Comparison of ENCODE assay signal across 11 cellular contexts in the genomic region with DNA sequence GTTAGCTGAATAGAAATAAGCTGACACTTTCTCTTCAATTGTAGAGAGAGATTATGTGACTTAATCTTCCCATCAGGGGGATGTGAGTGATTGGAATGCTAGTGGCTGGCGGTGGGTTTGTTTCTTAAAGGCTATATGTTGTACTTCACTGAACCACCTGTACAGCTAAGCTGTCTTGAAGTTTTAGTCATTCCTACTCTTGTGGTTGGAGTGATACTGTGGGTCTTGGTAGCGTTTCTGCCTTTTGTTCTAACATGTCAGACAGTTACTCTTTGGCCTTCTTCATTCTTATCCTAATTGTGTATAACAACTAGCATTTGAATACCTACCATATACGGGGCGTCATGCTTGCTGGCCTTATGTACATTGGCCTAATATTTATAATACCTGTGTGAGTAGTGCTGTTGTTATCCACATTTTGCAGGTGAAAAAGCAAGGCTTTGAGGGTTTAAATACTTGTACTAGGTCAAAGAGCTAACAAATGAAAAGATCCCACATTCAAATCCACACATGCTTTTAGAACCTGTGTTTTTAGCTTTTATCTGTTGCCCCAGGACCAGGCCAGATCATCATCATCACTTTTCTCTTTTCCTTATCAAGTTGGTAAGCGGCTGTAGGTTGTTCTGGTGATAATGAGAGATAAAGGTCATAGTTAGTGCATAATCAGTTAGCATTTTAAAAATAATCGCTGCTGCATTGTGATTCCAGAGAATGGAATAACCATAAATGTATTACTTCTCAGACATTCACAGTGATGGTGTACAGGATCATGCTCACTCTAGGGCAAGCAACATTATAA. TPM values are rescaled to one million over a fixed set of nuclear protein-coding genes. Genes with fewer than 3 reads are reported as not detected.
DNase-seq lines count a peak whose midpoint lies in the region; ATAC-seq and TF ChIP-seq lines count a peak whose summit lies in the region.
"Had no signal": no experiment of that assay in that cellular context is flagged by ENCODE, and none has a peak within 500 bp of the region (broad histone marks: within the 10 kb centered on the region; RNA-seq: fewer than 3 reads in every experiment).

No MANE protein-coding gene starts in this region.

- H2AFZ ChIP-seq in SK-N-SH (ENCODE audit: low read depth), result no peak overlapping the region

- H3K4me1 ChIP-seq in SK-N-SH (ENCODE audit: control insufficient read depth in 1 of 2, insufficient read depth in 2 of 2, low read depth in 1 of 2, low read length in 1 of 2), result no peaks in the 10 kb centered on the region; a peak in 3 of 4 replicates

- DNase-seq in SK-N-SH (peak; percentile 31), astrocyte of the hippocampus (ENCODE audit: low read depth, low spot score) (peak; percentile 30), natural killer cell (no peak), kidney tubule cell (ENCODE audit: low spot score) (no peak)
- no peak for DNase-seq in CD4-positive, alpha-beta T cell
- DNase-seq: nephron progenitor cell had no signal

- no peak overlapping the region for H3K9ac ChIP-seq in SK-N-SH

- H3K9me2 ChIP-seq in SK-N-SH, result no peaks in the 10 kb centered on the region

- WGBS in SK-N-SH (ENCODE audit: low lambda C conversion rate), result 83% methylated on average over 6 of the region's 6 CpGs

- peaks cover 0 to 3% of the 10 kb centered on the region in 2 experiments for H3K36me3 ChIP-seq in SK-N-SH (replicated peaks in 1 of 2; ENCODE audit: control insufficient read depth in 1 of 2, insufficient read depth in 2 of 2, low read length in 1 of 2)

- H3K79me2 ChIP-seq in SK-N-SH (ENCODE audit: insufficient read depth), result peaks cover 79% of the 10 kb centered on the region

- no peak for TF ChIP-seq CTCF in SK-N-SH (IDR thresholded peaks at IDR 0.05)
- no peak for TF ChIP-seq CTCF in natural killer cell (IDR thresholded peaks at IDR 0.05)
- TF ChIP-seq CTCF in CD4-positive, alpha-beta T cell (IDR thresholded peaks at IDR 0.05), result no peak

- H3K36me3 Mint-ChIP-seq in natural killer cell, result no peaks in the 10 kb centered on the region
- H3K36me3 Mint-ChIP-seq in CD4-positive, alpha-beta T cell (ENCODE audit: low read depth), result no peaks in the 10 kb centered on the region

- H4K20me1 ChIP-seq in SK-N-SH (ENCODE audit: insufficient read depth), result peaks cover 12% of the 10 kb centered on the region; the same call in 1 of the 2 replicates

- no peak overlapping the region for H3K4me3 Mint-ChIP-seq in natural killer cell
- H3K4me3 Mint-ChIP-seq in CD4-positive, alpha-beta T cell, result no peak overlapping the region
- H3K4me3 Mint-ChIP-seq: nephron progenitor cell had no signal

- no peaks in the 10 kb centered on the region for H3K27me3 ChIP-seq in SK-N-SH (ENCODE audit: insufficient read depth)
- H3K27me3 ChIP-seq in CD4-positive, alpha-beta T cell (ENCODE audit: control insufficient read depth, insufficient read depth, low read length), result no peaks in the 10 kb centered on the region

- no peak; a peak in 1 of 4 replicates for TF ChIP-seq EP300 in SK-N-SH (IDR thresholded peaks at IDR 0.05; ENCODE audit: borderline replicate concordance in 1 of 2, low read depth in 1 of 2, low read length in 1 of 2)

- H3F3A ChIP-seq in SK-N-SH (replicated peaks; ENCODE audit: insufficient read depth), result no peaks in the 10 kb centered on the region

- no peak for TF ChIP-seq RAD21 in SK-N-SH (IDR thresholded peaks at IDR 0.05; ENCODE audit: low read length)

- H3K4me1 Mint-ChIP-seq in natural killer cell, result peaks cover 0 to 30% of the 10 kb centered on the region in 2 donors
- H3K4me1 Mint-ChIP-seq in CD4-positive, alpha-beta T cell (ENCODE audit: low read depth), result peaks cover 64% of the 10 kb centered on the region

- no peak overlapping the region for H3K4me3 ChIP-seq in SK-N-SH (ENCODE audit: low read depth in 2 of 2, low read length in 1 of 2)
- H3K4me3 ChIP-seq: coronary artery had no signal

- H3K4me2 ChIP-seq in SK-N-SH, result no peak overlapping the region

- no peak overlapping the region for H3K27ac Mint-ChIP-seq in natural killer cell
- H3K27ac Mint-ChIP-seq in CD4-positive, alpha-beta T cell, result no peak overlapping the region
- H3K27ac Mint-ChIP-seq: nephron progenitor cell had no signal

- H3K9me3 ChIP-seq in SK-N-SH, result no peaks in the 10 kb centered on the region
- no peaks in the 10 kb centered on the region for H3K9me3 ChIP-seq in CD4-positive, alpha-beta T cell (ENCODE audit: control insufficient read depth, low read length)

- POLR2A ChIA-PET in SK-N-SH (lab: Yijun Ruan, JAX), result no interaction called here
- POLR2A ChIA-PET in CD4-positive, alpha-beta T cell (lab: Charles Lee), result interaction anchor here (0.9 kb wide), 1 partner anchor 16 kb away, joined by 3 read pairs; no protein-coding TSS in a partner anchor

- ATAC-seq in SK-N-SH treated with all-trans-retinoic acid at 6 μM for 48 hours (no peak), GM21381 (IDR thresholded peaks at IDR 0.05; ENCODE audit: unreplicated experiment) (peak; percentile 98), HG03097 (IDR thresholded peaks at IDR 0.05; ENCODE audit: low FRiP score, unreplicated experiment) (peak; percentile 87), natural killer cell (no peak)
- no peak for ATAC-seq in CD4-positive, alpha-beta T cell (ENCODE audit: poor library complexity)

- peak overlapping the region in 1 of 2 experiments; percentile 34; a peak in 2 of 4 replicates for H3K27ac ChIP-seq in SK-N-SH (ENCODE audit: low read depth in 2 of 2, low read length in 1 of 2)
- H3K27ac ChIP-seq in CD4-positive, alpha-beta T cell (ENCODE audit: low read depth, low read length), result no peak overlapping the region
- H3K27ac ChIP-seq: 22Rv1, coronary artery had no signal

- intact Hi-C loops in natural killer cell (cut with micrococcal nuclease), result no loop called here
- intact Hi-C loops in CD4-positive, alpha-beta T cell (cut with DNase I, micrococcal nuclease), result no loop called here

- CTCF ChIA-PET in SK-N-SH (lab: Yijun Ruan, JAX), result interaction anchor here (1.2 to 1.3 kb wide), 2 partner anchors 16 to 134 kb away, joined by 3 to 6 read pairs; no protein-coding TSS in a partner anchor
- CTCF ChIA-PET in CD4-positive, alpha-beta T cell (lab: Charles Lee), result interaction anchor here (1.2 kb wide), 1 partner anchor 134 kb away, joined by 4 read pairs; no protein-coding TSS in a partner anchor

- no peaks in the 10 kb centered on the region for H3K9me3 Mint-ChIP-seq in natural killer cell
- H3K9me3 Mint-ChIP-seq in CD4-positive, alpha-beta T cell, result no peaks in the 10 kb centered on the region

- H3K27me3 Mint-ChIP-seq in natural killer cell (ENCODE audit: low read depth in 2 of 2), result no peaks in the 10 kb centered on the region
- H3K27me3 Mint-ChIP-seq in CD4-positive, alpha-beta T cell, result no peaks in the 10 kb centered on the region

TF ChIP-seq in SK-N-SH, 30 proteins besides CTCF, POLR2A, EP300 and RAD21:
- TF ChIP-seq GATA2 (CRISPR knock-in tag; IDR thresholded peaks at IDR 0.05) (peak; percentile 80), NFIC (IDR thresholded peaks at IDR 0.05; ENCODE audit: borderline replicate concordance) (no peak)
TF ChIP-seq in SK-N-SH: peak in this region for 1.

TF ChIP-seq in SK-N-SH treated with all-trans-retinoic acid at 6 μM for 48 hours, 23 proteins besides CTCF, POLR2A, EP300 and RAD21 (continues in another document):
- TF ChIP-seq TCF4 (CRISPR knock-in tag; IDR thresholded peaks at IDR 0.05; ENCODE audit: borderline replicate concordance) (no peak), ZNF70 (CRISPR knock-in tag; IDR thresholded peaks at IDR 0.05) (no peak), ARNTL (CRISPR knock-in tag; IDR thresholded peaks at IDR 0.05; ENCODE audit: borderline replicate concordance, low read depth) (no peak), ZFP30 (CRISPR knock-in tag; IDR thresholded peaks at IDR 0.05) (no peak), ISL1 (CRISPR knock-in tag; IDR thresholded peaks at IDR 0.05) (no peak), PPARA (CRISPR knock-in tag; IDR thresholded peaks at IDR 0.05; ENCODE audit: borderline replicate concordance) (no peak), ZFP3 (CRISPR knock-in tag; IDR thresholded peaks at IDR 0.05) (no peak), ESRRG (CRISPR knock-in tag; IDR thresholded peaks at IDR 0.05) (no peak), ZC3H10 (CRISPR knock-in tag; IDR thresholded peaks at IDR 0.05) (no peak), SNAI2 (CRISPR knock-in tag; IDR thresholded peaks at IDR 0.05) (no peak), ZNF8 (CRISPR knock-in tag; IDR thresholded peaks at IDR 0.05) (no peak), RARB (CRISPR knock-in tag; IDR thresholded peaks at IDR 0.05) (no peak), CSDC2 (CRISPR knock-in tag; IDR thresholded peaks at IDR 0.05) (no peak), BACH2 (CRISPR knock-in tag; IDR thresholded peaks at IDR 0.05; ENCODE audit: borderline replicate concordance) (no peak), OSR1 (CRISPR knock-in tag; IDR thresholded peaks at IDR 0.05) (no peak), GLIS3 (CRISPR knock-in tag; IDR thresholded peaks at IDR 0.05) (no peak)
- TF ChIP-seq, protein P1, sequence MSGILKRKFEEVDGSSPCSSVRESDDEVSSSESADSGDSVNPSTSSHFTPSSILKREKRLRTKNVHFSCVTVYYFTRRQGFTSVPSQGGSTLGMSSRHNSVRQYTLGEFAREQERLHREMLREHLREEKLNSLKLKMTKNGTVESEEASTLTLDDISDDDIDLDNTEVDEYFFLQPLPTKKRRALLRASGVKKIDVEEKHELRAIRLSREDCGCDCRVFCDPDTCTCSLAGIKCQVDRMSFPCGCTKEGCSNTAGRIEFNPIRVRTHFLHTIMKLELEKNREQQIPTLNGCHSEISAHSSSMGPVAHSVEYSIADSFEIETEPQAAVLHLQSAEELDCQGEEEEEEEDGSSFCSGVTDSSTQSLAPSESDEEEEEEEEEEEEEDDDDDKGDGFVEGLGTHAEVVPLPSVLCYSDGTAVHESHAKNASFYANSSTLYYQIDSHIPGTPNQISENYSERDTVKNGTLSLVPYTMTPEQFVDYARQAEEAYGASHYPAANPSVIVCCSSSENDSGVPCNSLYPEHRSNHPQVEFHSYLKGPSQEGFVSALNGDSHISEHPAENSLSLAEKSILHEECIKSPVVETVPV (CRISPR knock-in tag; IDR thresholded peaks at IDR 0.05), result no peak
- TF ChIP-seq, protein P2, sequence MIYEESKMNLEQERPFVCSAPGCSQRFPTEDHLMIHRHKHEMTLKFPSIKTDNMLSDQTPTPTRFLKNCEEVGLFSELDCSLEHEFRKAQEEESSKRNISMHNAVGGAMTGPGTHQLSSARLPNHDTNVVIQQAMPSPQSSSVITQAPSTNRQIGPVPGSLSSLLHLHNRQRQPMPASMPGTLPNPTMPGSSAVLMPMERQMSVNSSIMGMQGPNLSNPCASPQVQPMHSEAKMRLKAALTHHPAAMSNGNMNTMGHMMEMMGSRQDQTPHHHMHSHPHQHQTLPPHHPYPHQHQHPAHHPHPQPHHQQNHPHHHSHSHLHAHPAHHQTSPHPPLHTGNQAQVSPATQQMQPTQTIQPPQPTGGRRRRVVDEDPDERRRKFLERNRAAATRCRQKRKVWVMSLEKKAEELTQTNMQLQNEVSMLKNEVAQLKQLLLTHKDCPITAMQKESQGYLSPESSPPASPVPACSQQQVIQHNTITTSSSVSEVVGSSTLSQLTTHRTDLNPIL (CRISPR knock-in tag; IDR thresholded peaks at IDR 0.05; ENCODE audit: low read depth), result no peak

RNA-seq across cellular contexts. Expression of a gene that starts 50.2 kb away (rescaled TPM):
- 6.7 and 8.4 TPM in 2 replicates for polyA plus RNA-seq in SK-N-SH (2012; rRNA removed)
- polyA plus RNA-seq in SK-N-SH (2012; cell fraction: cytosol; rRNA removed), result 4.2 and 4.7 TPM in 2 replicates
- polyA plus RNA-seq in SK-N-SH (2012; cell fraction: nucleus; rRNA removed), result 33.8 and 50.9 TPM in 2 replicates
- 100 to 1,000 TPM; 573 to 661 (median 647) TPM for total RNA-seq in natural killer cell
- 100 to 1,000 TPM; 282 to 304 TPM for total RNA-seq in CD4-positive, alpha-beta T cell

Comparison
In these comparisons a context has a peak if more than half of its experiments do, and no peak if none do; other contexts are left out.
1. DNase-seq: peak in SK-N-SH (single experiment) and astrocyte of the hippocampus (single experiment); none in natural killer cell (single experiment), CD4-positive, alpha-beta T cell (0 of 10) and kidney tubule cell (single experiment).
2. ATAC-seq: peak in GM21381 (single experiment) and HG03097 (single experiment); none in SK-N-SH treated with all-trans-retinoic acid at 6 μM for 48 hours (single experiment), natural killer cell (0 of 3) and CD4-positive, alpha-beta T cell (single experiment).